Comparison of ENCODE assay signal across 9 cellular contexts in genomic region chr11:68282141-68282860, GRCh38. TPM values are rescaled to one million over a fixed set of nuclear protein-coding genes. Genes with fewer than 3 reads are reported as not detected.
DNase-seq lines count a peak whose midpoint lies in the region; ATAC-seq, FAIRE-seq and TF ChIP-seq lines count a peak whose summit lies in the region.
"Had no signal": no experiment of that assay in that cellular context is flagged by ENCODE, and none has a peak within 500 bp of the region (broad histone marks: within the 10 kb centered on the region; RNA-seq: fewer than 3 reads in every experiment).

No MANE protein-coding gene starts in this region.

- H3K9me3 ChIP-seq in T-helper 17 cell (ENCODE audit: control insufficient read depth, low read length, poor library complexity, severe bottlenecking): no peaks in the 10 kb centered on the region
- no peaks in the 10 kb centered on the region for H3K9me3 ChIP-seq in naive thymus-derived CD4-positive, alpha-beta T cell (ENCODE audit: control insufficient read depth in 2 of 3, low read length in 3 of 3)

- H3K4me1 ChIP-seq in naive thymus-derived CD4-positive, alpha-beta T cell (ENCODE audit: control insufficient read depth in 2 of 2, insufficient read depth in 2 of 2, low read length in 2 of 2): peaks cover 13 to 14% of the 10 kb centered on the region in 2 donors

- no peak overlapping the region for H3K27ac ChIP-seq in naive thymus-derived CD4-positive, alpha-beta T cell (ENCODE audit: low read depth, low read length)

- H3K27ac Mint-ChIP-seq in T-helper 17 cell: peak overlapping the region; percentile 43
- H3K27ac Mint-ChIP-seq in naive thymus-derived CD4-positive, alpha-beta T cell: peak overlapping the region in 8 of 9 donors; percentile 14 to 87 (median 50)

- ATAC-seq in HG02938 (IDR thresholded peaks at IDR 0.05; ENCODE audit: unreplicated experiment) (peak; percentile 42), T-helper 17 cell (peak; percentile 57), HG03025 (IDR thresholded peaks at IDR 0.05; ENCODE audit: low FRiP score, unreplicated experiment) (no peak)
- ATAC-seq in naive thymus-derived CD4-positive, alpha-beta T cell: peak; percentile 78

- intact Hi-C loops in naive thymus-derived CD4-positive, alpha-beta T cell (cut with micrococcal nuclease): loop anchor here (1.0 kb wide), 1 partner anchor 10 kb away; no protein-coding TSS in a partner anchor

- H3K27me3 Mint-ChIP-seq in T-helper 17 cell: peaks cover 9% of the 10 kb centered on the region
- H3K27me3 Mint-ChIP-seq in naive thymus-derived CD4-positive, alpha-beta T cell: peaks cover 0 to 19% (median 2%) of the 10 kb centered on the region in 5 donors

- H3K4me1 Mint-ChIP-seq in T-helper 17 cell: peaks cover 19% of the 10 kb centered on the region
- peaks cover 18 to 32% (median 25%) of the 10 kb centered on the region in 7 donors for H3K4me1 Mint-ChIP-seq in naive thymus-derived CD4-positive, alpha-beta T cell

- CTCF ChIA-PET in naive thymus-derived CD4-positive, alpha-beta T cell (lab: Charles Lee): no interaction called here

- no peaks in the 10 kb centered on the region for H3K36me3 Mint-ChIP-seq in T-helper 17 cell (ENCODE audit: low read depth)
- peaks cover 0 to 9% (median 3%) of the 10 kb centered on the region in 5 donors for H3K36me3 Mint-ChIP-seq in naive thymus-derived CD4-positive, alpha-beta T cell

- no peaks in the 10 kb centered on the region for H3K36me3 ChIP-seq in naive thymus-derived CD4-positive, alpha-beta T cell (ENCODE audit: control insufficient read depth in 2 of 3, insufficient read depth in 3 of 3, low read length in 3 of 3)

- FAIRE-seq in RCC 7860 (lab: Jason Lieb, UNC): no peak
- FAIRE-seq: astrocyte had no signal

- no peak for TF ChIP-seq CTCF in GM13976 (IDR thresholded peaks at IDR 0.05; ENCODE audit: borderline replicate concordance, control extremely low read depth, extremely low read depth, insufficient read depth, missing control alignments)

- DNase-seq in GM13976 (ENCODE audit: low spot score): peak; percentile 79
- no peak for DNase-seq in T-helper 17 cell
- DNase-seq in naive thymus-derived CD4-positive, alpha-beta T cell: peak in 5 of 9 donors; percentile 21 to 38 (median 31)
- DNase-seq in RCC 7860 (ENCODE audit: low spot score): no peak
- no peak for DNase-seq in activated gamma-delta T cell (lab: John Stamatoyannopoulos, UW)
- DNase-seq in COLO668 (lab: John Stamatoyannopoulos, UW; ENCODE audit: unreplicated experiment): no peak

- H3K4me3 ChIP-seq in naive thymus-derived CD4-positive, alpha-beta T cell (ENCODE audit: low read length): peak overlapping the region; percentile 18

- POLR2A ChIA-PET in naive thymus-derived CD4-positive, alpha-beta T cell (lab: Charles Lee): interaction anchor here (1.7 kb wide), 1 partner anchor 10 kb away, joined by 8 read pairs; the partner anchor contains the start of gene C11orf24

- peaks cover 0 to 9% (median 0%) of the 10 kb centered on the region in 11 donors for H3K9me3 Mint-ChIP-seq in naive thymus-derived CD4-positive, alpha-beta T cell

- H3K27me3 ChIP-seq in naive thymus-derived CD4-positive, alpha-beta T cell (ENCODE audit: control insufficient read depth in 2 of 2, insufficient read depth in 2 of 2, low read length in 2 of 2): no peaks in the 10 kb centered on the region

- in situ Hi-C loops in GM13976 (cut with MboI; ENCODE audit: low sequenced_read_pairs, unreplicated experiment): no loop called here

- peak overlapping the region; percentile 61 for H3K4me3 Mint-ChIP-seq in T-helper 17 cell
- H3K4me3 Mint-ChIP-seq in naive thymus-derived CD4-positive, alpha-beta T cell: peak overlapping the region; percentile 63 to 83 (median 74)

RNA-seq across cellular contexts. Expression of gene C11orf24, which starts 10.5 kb away (rescaled TPM):
- total RNA-seq in T-helper 17 cell: 10 to 100 TPM; 10.5 to 11.6 TPM
- 10 to 100 TPM in 4 of 5 experiments, 1 to 10 TPM in 1; 9.5 to 20.0 (median 15.4) TPM for total RNA-seq in naive thymus-derived CD4-positive, alpha-beta T cell
- polyA plus RNA-seq in naive thymus-derived CD4-positive, alpha-beta T cell: 10 to 100 TPM in 1 of 2 donors, 1 to 10 TPM in 1; 5.7 to 11.5 TPM

RNA-seq across cellular contexts. Expression of gene LRP5, which starts 30.1 kb away (rescaled TPM):
- total RNA-seq in T-helper 17 cell: 1 to 10 TPM in 1 of 2 donors, under 1 TPM in 1; 0.73 to 3.0 TPM
- 10 to 100 TPM in 1 of 5 experiments, 1 to 10 TPM in 4; 1.4 to 29.9 (median 2.3) TPM for total RNA-seq in naive thymus-derived CD4-positive, alpha-beta T cell
- polyA plus RNA-seq in naive thymus-derived CD4-positive, alpha-beta T cell: under 1 TPM; 0.35 to 0.99 TPM

Comparison
In these comparisons a context has a peak if more than half of its experiments do, and no peak if none do; other contexts are left out.
1. DNase-seq: peak in GM13976 (single experiment) and naive thymus-derived CD4-positive, alpha-beta T cell (5 of 9); none in T-helper 17 cell (0 of 3), RCC 7860 (single experiment), activated gamma-delta T cell (single experiment) and COLO668 (single experiment).